ENCODE assay signal across 19 cellular contexts in the genomic region with DNA sequence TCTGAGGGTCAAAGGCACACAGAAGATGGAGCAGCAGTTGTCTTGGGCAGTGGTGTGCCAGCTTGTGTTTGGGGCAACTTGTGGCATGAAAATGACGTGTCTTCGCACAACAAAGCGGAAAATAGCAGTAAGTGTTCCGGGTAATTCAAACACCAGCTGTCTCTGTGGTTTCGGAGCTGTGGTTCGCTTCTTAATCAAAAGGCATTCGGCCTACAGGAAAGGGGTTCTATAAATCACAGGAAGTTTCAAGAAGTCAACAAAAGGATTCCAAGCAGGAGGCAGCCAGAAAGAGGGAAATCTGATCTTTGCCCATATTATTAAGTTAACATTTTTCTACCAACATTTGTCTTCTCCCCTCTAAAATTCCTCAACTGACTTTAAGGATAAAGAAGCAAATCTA.
DNase-seq lines count a peak whose midpoint lies in the region; ATAC-seq and TF ChIP-seq lines count a peak whose summit lies in the region.
"Had no signal": no experiment of that assay in that cellular context is flagged by ENCODE, and none has a peak within 500 bp of the region (broad histone marks: within the 10 kb centered on the region; RNA-seq: fewer than 3 reads in every experiment).

No MANE protein-coding gene starts in this region.

- H3K9me3 Mint-ChIP-seq in endothelial cell (ENCODE audit: unreplicated experiment) (no peaks in the 10 kb centered on the region), nephron progenitor cell (no peaks in the 10 kb centered on the region), natural killer cell (peaks cover 0 to 4% of the 10 kb centered on the region in 2 donors)
- H3K9me3 Mint-ChIP-seq: activated T-helper 2 cell treated with anti-CD3 and anti-CD28 coated beads, Interferon-gamma antibody, Interleukin-2, Interleukin-4, amounts not matched to agents 10 μg/mL and 5 μg/mL and 100 μg/mL, durations not matched to agents 14 hours and 24 hours and 36 hours had no signal

- peak overlapping the region in 1 of 11 experiments; percentile 11; a peak in 1 of 22 replicates for H3K9ac ChIP-seq in BLaER1 treated with 17β-estradiol and CSF1 and Interleukin-3, amounts not matched to agents 10 nM and 100 nM
- H3K9ac ChIP-seq in Karpas-422 (ENCODE audit: low read length), result no peak overlapping the region

- H3K9me2 ChIP-seq in Karpas-422 (replicated peaks; ENCODE audit: insufficient read depth, low read length), result no peaks in the 10 kb centered on the region

- no peaks in the 10 kb centered on the region for H3K27me3 ChIP-seq in BLaER1 treated with 17β-estradiol and CSF1 and Interleukin-3, amounts not matched to agents 10 nM and 100 nM
- no peaks in the 10 kb centered on the region for H3K27me3 ChIP-seq in Karpas-422 (ENCODE audit: low read length)
- H3K27me3 ChIP-seq: suprapubic skin had no signal

- ATAC-seq in natural killer cell, result no peak
- ATAC-seq: activated CD4-positive, alpha-beta T cell treated with anti-CD3 and anti-CD28 coated beads for 36 hours had no signal

- TF ChIP-seq CTCF in endothelial cell (IDR thresholded peaks at IDR 0.05; ENCODE audit: unreplicated experiment) (no peak), nephron progenitor cell (IDR thresholded peaks at IDR 0.05) (no peak), natural killer cell (IDR thresholded peaks at IDR 0.05) (no peak)

- H3K36me3 ChIP-seq in BLaER1 treated with 17β-estradiol and CSF1 and Interleukin-3, amounts not matched to agents 10 nM and 100 nM, result no peaks in the 10 kb centered on the region
- H3K36me3 ChIP-seq in Karpas-422 (ENCODE audit: insufficient read depth, low read length), result no peaks in the 10 kb centered on the region
- H3K36me3 ChIP-seq: breast epithelium, suprapubic skin had no signal

- H3K36me3 Mint-ChIP-seq in endothelial cell (ENCODE audit: low read depth, unreplicated experiment) (peaks cover 9% of the 10 kb centered on the region), nephron progenitor cell (ENCODE audit: low read depth) (no peaks in the 10 kb centered on the region), natural killer cell (no peaks in the 10 kb centered on the region)
- H3K36me3 Mint-ChIP-seq: activated naive CD8-positive, alpha-beta T cell treated with anti-CD3 and anti-CD28 coated beads for 36 hours had no signal

- H4K20me1 ChIP-seq in BLaER1 treated with 17β-estradiol and CSF1 and Interleukin-3, amounts not matched to agents 10 nM and 100 nM, result no peaks in the 10 kb centered on the region
- H4K20me1 ChIP-seq in Karpas-422 (ENCODE audit: insufficient read depth, low read depth, low read length), result no peaks in the 10 kb centered on the region

- H3K9me3 ChIP-seq in BLaER1 treated with 17β-estradiol and CSF1 and Interleukin-3, amounts not matched to agents 10 nM and 100 nM (replicated peaks in 1 of 11), result no peaks in the 10 kb centered on the region
- H3K9me3 ChIP-seq in Karpas-422 (ENCODE audit: low read length), result no peaks in the 10 kb centered on the region
- H3K9me3 ChIP-seq: breast epithelium, suprapubic skin had no signal

- peaks cover 33 to 66% (median 43%) of the 10 kb centered on the region in 10 experiments for H3K4me1 ChIP-seq in BLaER1 treated with 17β-estradiol and CSF1 and Interleukin-3, amounts not matched to agents 10 nM and 100 nM
- H3K4me1 ChIP-seq in Karpas-422 (ENCODE audit: low read length), result no peaks in the 10 kb centered on the region
- H3K4me1 ChIP-seq: breast epithelium had no signal

- H3K79me2 ChIP-seq in Karpas-422 (ENCODE audit: low read length), result no peaks in the 10 kb centered on the region

- peak overlapping the region; percentile 18 to 64 (median 58) for H3K4me2 ChIP-seq in BLaER1 treated with 17β-estradiol and CSF1 and Interleukin-3, amounts not matched to agents 10 nM and 100 nM
- no peak overlapping the region for H3K4me2 ChIP-seq in Karpas-422 (ENCODE audit: low read depth, low read length, poor library complexity, severe bottlenecking)

- peak overlapping the region in 5 of 11 experiments; percentile 17 to 75 (median 46); a peak in 7 of 22 replicates for H3K27ac ChIP-seq in BLaER1 treated with 17β-estradiol and CSF1 and Interleukin-3, amounts not matched to agents 10 nM and 100 nM
- H3K27ac ChIP-seq in Karpas-422 (ENCODE audit: low read length), result no peak overlapping the region
- H3K27ac ChIP-seq: breast epithelium, suprapubic skin had no signal

- H3K27me3 Mint-ChIP-seq in endothelial cell (ENCODE audit: unreplicated experiment), result no peaks in the 10 kb centered on the region
- peaks cover 13% of the 10 kb centered on the region for H3K27me3 Mint-ChIP-seq in nephron progenitor cell (ENCODE audit: low read depth, poor library complexity)
- H3K27me3 Mint-ChIP-seq in natural killer cell (ENCODE audit: low read depth in 2 of 2), result peaks cover 0 to 7% of the 10 kb centered on the region in 2 donors

- peak; percentile 82 for DNase-seq in M059J (ENCODE audit: low read depth)
- DNase-seq in endothelial cell (ENCODE audit: low spot score), result no peak
- peak; percentile 6 for DNase-seq in nephron progenitor cell
- DNase-seq in Karpas-422, result no peak
- DNase-seq in natural killer cell, result no peak
- DNase-seq in activated CD4-positive, CD25-positive, alpha-beta regulatory T cell treated with anti-CD3 and anti-CD28 coated beads, Interleukin-2, amount 50 U/mL, for 72 hours, result no peak
- no peak for DNase-seq in cerebellum (ENCODE audit: low spot score)
- DNase-seq: activated CD4-positive, alpha-beta T cell treated with anti-CD3 and anti-CD28 coated beads for 36 hours; activated naive CD8-positive, alpha-beta T cell treated with anti-CD3 and anti-CD28 coated beads for 36 hours; DMS53; Kasumi-1; NCI-H1417 treated with DMSO at 0.1 percent for 48 hours; NCI-H526; retina; SW 1271 had no signal

- no peak overlapping the region for H3K4me3 ChIP-seq in BLaER1 treated with 17β-estradiol and CSF1 and Interleukin-3, amounts not matched to agents 10 nM and 100 nM
- H3K4me3 ChIP-seq in Karpas-422 (ENCODE audit: low read length), result no peak overlapping the region
- H3K4me3 ChIP-seq: breast epithelium, suprapubic skin had no signal

- H2AFZ ChIP-seq in Karpas-422 (ENCODE audit: low read length), result no peak overlapping the region

- H3K4me3 Mint-ChIP-seq in endothelial cell (ENCODE audit: unreplicated experiment) (peak overlapping the region; percentile 58), nephron progenitor cell (peak overlapping the region; percentile 56), natural killer cell (no peak overlapping the region)
- H3K4me3 Mint-ChIP-seq: activated CD4-positive, alpha-beta T cell treated with anti-CD3 and anti-CD28 coated beads for 36 hours; activated naive CD8-positive, alpha-beta T cell treated with anti-CD3 and anti-CD28 coated beads for 36 hours had no signal

- H3K27ac Mint-ChIP-seq in endothelial cell (ENCODE audit: unreplicated experiment), result peak overlapping the region; percentile 88
- H3K27ac Mint-ChIP-seq in nephron progenitor cell, result peak overlapping the region; percentile 93
- H3K27ac Mint-ChIP-seq in natural killer cell, result no peak overlapping the region
- H3K27ac Mint-ChIP-seq: activated CD4-positive, alpha-beta T cell treated with anti-CD3 and anti-CD28 coated beads for 36 hours; activated naive CD8-positive, alpha-beta T cell treated with anti-CD3 and anti-CD28 coated beads for 36 hours; activated T-helper 2 cell treated with anti-CD3 and anti-CD28 coated beads, Interferon-gamma antibody, Interleukin-2, Interleukin-4, amounts not matched to agents 10 μg/mL and 5 μg/mL and 100 μg/mL, durations not matched to agents 14 hours and 24 hours and 36 hours had no signal

- intact Hi-C loops in natural killer cell (cut with micrococcal nuclease), result no loop called here

- peaks cover 17% of the 10 kb centered on the region for H3K4me1 Mint-ChIP-seq in endothelial cell (ENCODE audit: unreplicated experiment)
- H3K4me1 Mint-ChIP-seq in nephron progenitor cell, result peaks cover 52% of the 10 kb centered on the region
- no peaks in the 10 kb centered on the region for H3K4me1 Mint-ChIP-seq in natural killer cell
- H3K4me1 Mint-ChIP-seq: activated CD4-positive, alpha-beta T cell treated with anti-CD3 and anti-CD28 coated beads for 36 hours; activated naive CD8-positive, alpha-beta T cell treated with anti-CD3 and anti-CD28 coated beads for 36 hours had no signal

Comparison
In these comparisons a context has a peak if more than half of its experiments do, and no peak if none do; other contexts are left out.
1. DNase-seq: peak in M059J (single experiment) and nephron progenitor cell (single experiment); none in endothelial cell (single experiment), Karpas-422 (single experiment), natural killer cell (single experiment), activated CD4-positive, CD25-positive, alpha-beta regulatory T cell treated with anti-CD3 and anti-CD28 coated beads, Interleukin-2, amount 50 U/mL, for 72 hours (single experiment) and cerebellum (single experiment).
2. H3K27ac Mint-ChIP-seq: peak in endothelial cell (single experiment) and nephron progenitor cell (single experiment); none in natural killer cell (0 of 2).